Comparison of ENCODE assay signal across 32 cellular contexts in genomic region chr4:129950217-129950616, GRCh38.
"Had no signal": no experiment of that assay in that cellular context is flagged by ENCODE, and none has a peak within 500 bp of the region (broad histone marks: within the 10 kb centered on the region; RNA-seq: fewer than 3 reads in every experiment).

No MANE protein-coding gene starts in this region.

- H3K27me3 ChIP-seq: brain microvascular endothelial cell, SJCRH30 had no signal

- H3K9me3 ChIP-seq: SJCRH30 had no signal

- DNase-seq: activated CD4-positive, alpha-beta memory T cell treated with anti-CD3 and anti-CD28 coated beads for 36 hours; activated CD4-positive, alpha-beta T cell treated with anti-CD3 and anti-CD28 coated beads for 36 hours; activated CD4-positive, alpha-beta T cell treated with anti-CD3 and anti-CD28 coated beads, Interleukin-2, amount 10 ng/mL, durations not matched to agents 7 days and 5 days; activated CD8-positive, alpha-beta memory T cell treated with anti-CD3 and anti-CD28 coated beads, Interleukin-2, amount 10 ng/mL, durations not matched to agents 7 days and 5 days; activated CD8-positive, alpha-beta memory T cell treated with anti-CD3 and anti-CD28 coated beads, Interleukin-2, amount 50 U/mL, for 48 hours; activated effector memory CD4-positive, alpha-beta T cell treated with Interleukin-2 at 50 U/mL for 16 hours; activated naive CD4-positive, alpha-beta T cell treated with anti-CD3 and anti-CD28 coated beads, Interleukin-2, amount 10 ng/mL, durations not matched to agents 7 days and 5 days; activated naive CD8-positive, alpha-beta T cell treated with anti-CD3 and anti-CD28 coated beads, Interleukin-2, amount 50 U/mL, for 24 hours; activated T-cell treated with anti-CD3 and anti-CD28 coated beads, Interleukin-2, amount 50 U/mL, for 48 hours; amniotic stem cell; aorta; brain microvascular endothelial cell; central memory CD4-positive, alpha-beta T cell; NCI-H1105; NCI-H1417 treated with DMSO at 0.1 percent for 48 hours; NCI-H187 treated with DMSO at 0.1 percent for 48 hours; NCI-H2081; NCI-H2171 treated with DMSO at 0.1 percent for 48 hours; NCI-H2227 treated with DMSO at 0.1 percent for 48 hours; NCI-H446; NCI-H510A treated with DMSO at 0.1 percent for 48 hours; NCI-H526 treated with DMSO at 0.1 percent for 48 hours; NCI-H82; SHP77; SJCRH30; T1000 had no signal

- H3K4me3 ChIP-seq: SJCRH30, SK-N-MC had no signal

- ATAC-seq: activated CD4-positive, alpha-beta T cell treated with anti-CD3 and anti-CD28 coated beads for 36 hours; activated CD4-positive, CD25-positive, alpha-beta regulatory T cell treated with anti-CD3 and anti-CD28 coated beads, Interleukin-2, amount 50 U/mL, for 24 hours; activated CD8-positive, alpha-beta memory T cell treated with anti-CD3 and anti-CD28 coated beads, Interleukin-2, amount 10 ng/mL, durations not matched to agents 7 days and 5 days; activated naive CD8-positive, alpha-beta T cell treated with anti-CD3 and anti-CD28 coated beads, Interleukin-2, amount 50 U/mL, for 24 hours; WTC11 had no signal

- H3K4me1 ChIP-seq: SJCRH30 had no signal

- FAIRE-seq: colon, RCC 7860, TTC549 had no signal

- H3K36me3 ChIP-seq: brain microvascular endothelial cell, SJCRH30 had no signal

- H3K27ac ChIP-seq: brain microvascular endothelial cell, SJCRH30, SK-N-MC had no signal
